In the genomic region with DNA sequence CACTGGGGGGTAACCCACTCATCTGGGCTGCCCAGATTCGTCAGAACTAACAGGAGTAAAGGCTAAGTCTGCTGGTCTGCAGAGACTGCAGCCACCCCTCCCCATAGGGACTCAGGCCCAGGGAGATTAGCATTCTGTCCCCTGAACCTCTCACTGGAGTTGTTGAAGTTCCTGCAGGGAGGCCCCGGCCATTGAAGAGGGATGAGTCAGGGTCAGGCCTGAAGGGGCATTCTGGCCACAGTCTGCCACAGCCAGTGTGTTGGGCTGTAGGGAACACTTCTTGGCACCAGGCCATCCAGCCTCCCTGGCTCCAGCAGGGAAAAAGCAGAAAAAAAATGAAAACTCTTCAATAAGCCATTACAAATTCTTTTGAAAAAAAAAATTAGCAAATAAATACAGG, we compare ENCODE assay signal across 15 cellular contexts. TPM values are rescaled to one million over a fixed set of nuclear protein-coding genes. Genes with fewer than 3 reads are reported as not detected.
DNase-seq lines count a peak whose midpoint lies in the region; ATAC-seq and TF ChIP-seq lines count a peak whose summit lies in the region.
"Had no signal": no experiment of that assay in that cellular context is flagged by ENCODE, and none has a peak within 500 bp of the region (broad histone marks: within the 10 kb centered on the region; RNA-seq: fewer than 3 reads in every experiment).

No MANE protein-coding gene starts in this region.

- no TSS peak for BruUV-seq in MCF 10A (replicated peaks; lab: Mats Ljungman, UMichigan)

- TF ChIP-seq POLR2A in breast epithelium (IDR thresholded peaks at IDR 0.05) = no peak
- TF ChIP-seq POLR2A in testis (IDR thresholded peaks at IDR 0.05) = no peak

- H3K4me1 ChIP-seq in breast epithelium = no peaks in the 10 kb centered on the region
- no peaks in the 10 kb centered on the region for H3K4me1 ChIP-seq in SJCRH30
- no peaks in the 10 kb centered on the region for H3K4me1 ChIP-seq in testis
- H3K4me1 ChIP-seq in mucosa of descending colon (ENCODE audit: low read depth) = no peaks in the 10 kb centered on the region
- H3K4me1 ChIP-seq: parathyroid adenoma, tibial artery had no signal

- H3K27me3 ChIP-seq in breast epithelium (no peaks in the 10 kb centered on the region), SJCRH30 (no peaks in the 10 kb centered on the region), testis (no peaks in the 10 kb centered on the region)
- H3K27me3 ChIP-seq: tibial artery had no signal

- no peak overlapping the region for H3K4me3 Mint-ChIP-seq in MCF 10A (ENCODE audit: unreplicated experiment)
- H3K4me3 Mint-ChIP-seq: activated naive CD8-positive, alpha-beta T cell treated with anti-CD3 and anti-CD28 coated beads, Interleukin-2, amount 10 ng/mL, durations not matched to agents 7 days and 5 days had no signal

- no peak for ATAC-seq in mucosa of descending colon
- ATAC-seq in GM18873 (IDR thresholded peaks at IDR 0.05; ENCODE audit: low FRiP score, unreplicated experiment) = no peak

- no peak for TF ChIP-seq CTCF in MCF 10A (IDR thresholded peaks at IDR 0.05; ENCODE audit: unreplicated experiment)
- TF ChIP-seq CTCF in breast epithelium (IDR thresholded peaks at IDR 0.05) = no peak
- no peak for TF ChIP-seq CTCF in fibroblast of villous mesenchyme (IDR thresholded peaks at IDR 0.05; ENCODE audit: insufficient read depth, low read depth, low read length)
- TF ChIP-seq CTCF in testis (IDR thresholded peaks at IDR 0.05) = no peak
- no peak for TF ChIP-seq CTCF in mucosa of descending colon (IDR thresholded peaks at IDR 0.05)

- CTCF ChIA-PET in MCF 10A (lab: Yijun Ruan, JAX) = no interaction called here

- H3K27me3 Mint-ChIP-seq in MCF 10A (ENCODE audit: insufficient read depth, unreplicated experiment) = no peaks in the 10 kb centered on the region
- H3K27me3 Mint-ChIP-seq: activated naive CD8-positive, alpha-beta T cell treated with anti-CD3 and anti-CD28 coated beads, Interleukin-2, amount 10 ng/mL, durations not matched to agents 7 days and 5 days had no signal

- H3K9me3 ChIP-seq in breast epithelium (no peaks in the 10 kb centered on the region), SJCRH30 (replicated peaks) (no peaks in the 10 kb centered on the region), testis (no peaks in the 10 kb centered on the region), mucosa of descending colon (no peaks in the 10 kb centered on the region)
- H3K9me3 ChIP-seq: tibial artery had no signal

- no peaks in the 10 kb centered on the region for H3K4me1 Mint-ChIP-seq in MCF 10A (ENCODE audit: insufficient read depth, unreplicated experiment)

- no peak overlapping the region for H3K27ac Mint-ChIP-seq in MCF 10A (ENCODE audit: low read depth, unreplicated experiment)
- H3K27ac Mint-ChIP-seq: activated naive CD8-positive, alpha-beta T cell treated with anti-CD3 and anti-CD28 coated beads, Interleukin-2, amount 10 ng/mL, durations not matched to agents 7 days and 5 days had no signal

- POLR2A ChIA-PET in MCF 10A (lab: Yijun Ruan, JAX) = no interaction called here

- WGBS in testis, 2 donors = 65 to 69% methylated on average over 1 to 2 of the region's 2 CpGs

- peak; percentile 63 for DNase-seq in MCF 10A (ENCODE audit: unreplicated experiment)
- DNase-seq in breast epithelium (ENCODE audit: low spot score in 2 of 2) = no peak
- peak; percentile 28 to 34 for DNase-seq in SJCRH30
- peak; percentile 37 for DNase-seq in fibroblast of villous mesenchyme (ENCODE audit: low read depth)
- DNase-seq in testis = peak; percentile 21
- no peak for DNase-seq in activated gamma-delta T cell treated with Interleukin-2 at 50 U/mL for 16 hours
- no peak for DNase-seq in mucosa of descending colon
- DNase-seq: activated naive CD8-positive, alpha-beta T cell treated with anti-CD3 and anti-CD28 coated beads, Interleukin-2, amount 10 ng/mL, durations not matched to agents 7 days and 5 days; NCI-H1436 treated with DMSO at 0.1 percent for 48 hours; tibial artery had no signal

- H3K36me3 ChIP-seq in breast epithelium = no peaks in the 10 kb centered on the region
- H3K36me3 ChIP-seq in SJCRH30 = no peaks in the 10 kb centered on the region
- no peaks in the 10 kb centered on the region for H3K36me3 ChIP-seq in testis (ENCODE audit: low read depth, missing control alignments)
- H3K36me3 ChIP-seq in mucosa of descending colon (ENCODE audit: low read depth) = no peaks in the 10 kb centered on the region
- H3K36me3 ChIP-seq: tibial artery had no signal

- H3K36me3 Mint-ChIP-seq in MCF 10A (ENCODE audit: insufficient read depth, unreplicated experiment) = no peaks in the 10 kb centered on the region

- no peak overlapping the region for H3K27ac ChIP-seq in breast epithelium
- no peak overlapping the region for H3K27ac ChIP-seq in SJCRH30
- H3K27ac ChIP-seq in testis = no peak overlapping the region
- H3K27ac ChIP-seq: parathyroid adenoma, SK-N-MC, tibial artery had no signal

- no peak overlapping the region for H3K4me3 ChIP-seq in breast epithelium
- H3K4me3 ChIP-seq in SJCRH30 = no peak overlapping the region
- H3K4me3 ChIP-seq in fibroblast of villous mesenchyme (ENCODE audit: low read depth, low read length) = no peak overlapping the region
- no peak overlapping the region for H3K4me3 ChIP-seq in testis
- H3K4me3 ChIP-seq in mucosa of descending colon = no peak overlapping the region
- H3K4me3 ChIP-seq: SK-N-MC, tibial artery had no signal

- peaks cover 11% of the 10 kb centered on the region for H3K9me3 Mint-ChIP-seq in MCF 10A (ENCODE audit: unreplicated experiment)

- intact Hi-C loops in MCF 10A (cut with micrococcal nuclease) = no loop called here
- intact Hi-C loops in breast epithelium (cut with DNase I; ENCODE audit: low total_unique reads) = no loop called here
- intact Hi-C loops in testis (cut with DNase I; ENCODE audit: low total_unique reads) = no loop called here
- intact Hi-C loops in mucosa of descending colon (cut with DNase I, micrococcal nuclease) = no loop called here

RNA-seq across cellular contexts. Expression of gene KLRK1, which starts 35.3 kb away (rescaled TPM):
- total RNA-seq in MCF 10A (2022) (0.54 and 2.3 TPM in 2 replicates), breast epithelium (1 to 10 TPM; 2.6 to 7.0 (median 3.8) TPM), fibroblast of villous mesenchyme (not detected in 2 replicates), testis (1 to 10 TPM; 1.3 to 2.8 TPM), mucosa of descending colon (1 to 10 TPM; 3.9 to 4.5 (median 4.4) TPM)
- total RNA-seq in SJCRH30 (2014; rRNA removed; shearing (Covaris generic)) = not detected in 2 replicates
- polyA plus RNA-seq in testis (ENCODE audit: insufficient read depth, low read depth, low replicate concordance) = 5.4 TPM
- total RNA-seq: fibroblast of lung had no signal
- polyA plus RNA-seq: fibroblast of lung had no signal

RNA-seq across cellular contexts. Expression of gene KLRD1, which starts 46.8 kb away (rescaled TPM):
- total RNA-seq in MCF 10A (2022) (not detected in 2 replicates), breast epithelium (1 to 10 TPM in 2 of 3 donors, under 1 TPM in 1; 0.96 to 2.5 (median 2.3) TPM), fibroblast of villous mesenchyme (under 0.01 and 0.86 TPM in 2 replicates), testis (under 1 TPM; 0.71 to 0.87 TPM), mucosa of descending colon (1 to 10 TPM; 2.3 to 3.7 (median 3.6) TPM)
- 0.08 and 0.32 TPM in 2 replicates for total RNA-seq in SJCRH30 (2014; rRNA removed; shearing (Covaris generic))
- polyA plus RNA-seq in testis (ENCODE audit: insufficient read depth, low read depth, low replicate concordance) = 1.6 TPM

RNA-seq across cellular contexts. Expression of gene KLRC4, which starts 55.1 kb away (rescaled TPM):
- total RNA-seq in MCF 10A (2022) (0.66 and 0.84 TPM in 2 replicates), breast epithelium (1 to 10 TPM in 1 of 3 donors, under 1 TPM in 1, not detected in 1; 0.66 to 1.5 TPM), fibroblast of villous mesenchyme (not detected in 2 replicates), testis (not detected), mucosa of descending colon (1 to 10 TPM in 2 of 3 donors, under 1 TPM in 1; 0.72 to 1.7 (median 1.4) TPM)
- total RNA-seq in SJCRH30 (2014; rRNA removed; shearing (Covaris generic)) = not detected in 2 replicates
- not detected for polyA plus RNA-seq in testis (ENCODE audit: insufficient read depth, low read depth, low replicate concordance)
- total RNA-seq: fibroblast of lung, mesenteric fat pad had no signal
- polyA plus RNA-seq: fibroblast of lung had no signal

Comparison
In these comparisons a context has a peak if more than half of its experiments do, and no peak if none do; other contexts are left out.
1. DNase-seq: peak in MCF 10A (single experiment), SJCRH30 (2 of 2), fibroblast of villous mesenchyme (single experiment) and testis (single experiment); none in breast epithelium (0 of 2), activated gamma-delta T cell treated with Interleukin-2 at 50 U/mL for 16 hours (single experiment) and mucosa of descending colon (0 of 3).